36 cellular contexts compared by ENCODE assay signal in genomic region chr16:31390504-31391043, GRCh38. TPM values are rescaled to one million over a fixed set of nuclear protein-coding genes. Genes with fewer than 3 reads are reported as not detected.
"Had no signal": no experiment of that assay in that cellular context is flagged by ENCODE, and none has a peak within 500 bp of the region (broad histone marks: within the 10 kb centered on the region; RNA-seq: fewer than 3 reads in every experiment).

No MANE protein-coding gene starts in this region.

- H3K27ac ChIP-seq: Peyer's patch, RWPE1, WERI-Rb-1 had no signal

- ATAC-seq: activated CD8-positive, alpha-beta memory T cell treated with anti-CD3 and anti-CD28 coated beads, Interleukin-2, amount 10 ng/mL, durations not matched to agents 7 days and 5 days; activated naive CD8-positive, alpha-beta T cell treated with anti-CD3 and anti-CD28 coated beads, Interleukin-2, amount 50 U/mL, for 24 hours; PC-3; Right ventricle myocardium inferior had no signal

- H3K36me3 ChIP-seq: MG63, Peyer's patch, WERI-Rb-1 had no signal

- H3K27me3 ChIP-seq: Peyer's patch had no signal

- H3K9me3 ChIP-seq: MG63, Peyer's patch had no signal

- DNase-seq: activated CD4-positive, alpha-beta memory T cell treated with anti-CD3 and anti-CD28 coated beads, Interleukin-2, amount 10 ng/mL, durations not matched to agents 7 days and 5 days; activated CD4-positive, alpha-beta T cell treated with anti-CD3 and anti-CD28 coated beads for 1 hour; activated CD4-positive, alpha-beta T cell treated with anti-CD3 and anti-CD28 coated beads for 48 hours; activated CD4-positive, CD25-positive, alpha-beta regulatory T cell; activated CD8-positive, alpha-beta memory T cell treated with anti-CD3 and anti-CD28 coated beads for 24 hours; activated CD8-positive, alpha-beta memory T cell treated with anti-CD3 and anti-CD28 coated beads, Interleukin-2, amount 10 ng/mL, durations not matched to agents 7 days and 5 days; activated CD8-positive, alpha-beta memory T cell treated with anti-CD3 and anti-CD28 coated beads, Interleukin-2, amount 50 U/mL, for 48 hours; activated effector memory CD4-positive, alpha-beta T cell treated with Interleukin-2 at 50 U/mL for 16 hours; activated naive CD4-positive, alpha-beta T cell treated with anti-CD3 and anti-CD28 coated beads, Interleukin-2, amount 10 ng/mL, durations not matched to agents 7 days and 5 days; activated naive CD8-positive, alpha-beta T cell treated with anti-CD3 and anti-CD28 coated beads, Interleukin-2, amount 50 U/mL, for 24 hours; activated T-cell treated with anti-CD3 and anti-CD28 coated beads, Interleukin-2, amount 50 U/mL, for 48 hours; anterior cingulate cortex; central memory CD4-positive, alpha-beta T cell; Kasumi-1; MG63; NCI-H1048; NCI-H1105 treated with DMSO at 0.1 percent for 48 hours; NCI-H1436; NCI-H1694; NCI-H1930; NCI-H2081 treated with DMSO at 0.1 percent for 48 hours; NCI-H226; NCI-H524 treated with DMSO at 0.1 percent for 48 hours; NCI-H748 treated with DMSO at 0.1 percent for 48 hours; NK-92 treated with Interleukin-12 subunit alpha and Interleukin-12 subunit beta, amount 100 ng/mL, for 24 hours; PC-3; Peyer's patch; SIG-M5; T1000; WERI-Rb-1 had no signal

- H3K4me3 ChIP-seq: MG63, Peyer's patch had no signal

RNA-seq across cellular contexts. Expression of gene ITGAD, which starts 2.6 kb away (rescaled TPM):
- total RNA-seq: activated CD4-positive, alpha-beta memory T cell treated with anti-CD3 and anti-CD28 coated beads, Interleukin-2, amount 10 ng/mL, durations not matched to agents 7 days and 5 days; chondrocyte; NCI-H460; PC-3; T-helper 1 cell treated with Interleukin-12 subunit alpha and Interleukin-12 subunit beta and Interleukin-4 antibody, amounts not matched to agents 30 ng/mL and 1 ng/mL, for 36 hours had no signal

RNA-seq across cellular contexts. Expression of gene ITGAX, which starts 35.6 kb away (rescaled TPM):
- total RNA-seq: chondrocyte, NCI-H460, PC-3 had no signal

RNA-seq across cellular contexts. Expression of gene COX6A2, which starts 37.6 kb away (rescaled TPM):
- total RNA-seq: activated CD4-positive, alpha-beta memory T cell treated with anti-CD3 and anti-CD28 coated beads, Interleukin-2, amount 10 ng/mL, durations not matched to agents 7 days and 5 days; activated CD8-positive, alpha-beta memory T cell treated with anti-CD3 and anti-CD28 coated beads, Interleukin-2, amount 10 ng/mL, durations not matched to agents 7 days and 5 days; chondrocyte; NCI-H460; PC-3; Peyer's patch; T-helper 1 cell treated with Interleukin-12 subunit alpha and Interleukin-12 subunit beta and Interleukin-4 antibody, amounts not matched to agents 30 ng/mL and 1 ng/mL, for 36 hours; T-helper 2 cell treated with Interferon-gamma antibody and Interleukin-4, amounts not matched to agents 100 ng/mL and 5 ng/mL, for 36 hours had no signal

RNA-seq across cellular contexts. Expression of gene ZNF843, which starts 52.0 kb away (rescaled TPM):
- total RNA-seq: PC-3 had no signal
